In genomic region chr1:18384477-18384876, GRCh38 we compare ENCODE assay signal across 10 cellular contexts.
"Had no signal": no experiment of that assay in that cellular context is flagged by ENCODE, and none has a peak within 500 bp of the region (broad histone marks: within the 10 kb centered on the region; RNA-seq: fewer than 3 reads in every experiment).

No MANE protein-coding gene starts in this region.

- H3K9me3 ChIP-seq: ovary had no signal

- H3K4me1 Mint-ChIP-seq: T-helper 17 cell had no signal

- H3K36me3 Mint-ChIP-seq: activated naive CD8-positive, alpha-beta T cell had no signal

- DNase-seq: activated effector memory CD4-positive, alpha-beta T cell treated with Interleukin-2 at 50 U/mL for 16 hours; activated T-cell treated with anti-CD3 and anti-CD28 coated beads, Interleukin-2, amount 50 U/mL, for 24 hours; dorsolateral prefrontal cortex; mammary epithelial cell; T-helper 17 cell; tibial artery had no signal

- ATAC-seq: esophagus mucosa, T-helper 17 cell had no signal

- H3K4me3 Mint-ChIP-seq: activated naive CD8-positive, alpha-beta T cell; activated T-cell treated with anti-CD3 and anti-CD28 coated beads, Interleukin-2, amount 50 U/mL, for 24 hours; natural killer cell treated with Interleukin-12 subunit alpha and Interleukin-12 subunit beta and Interleukin-15 and Interleukin-18, amount 100 ng/mL, for 72 hours; T-helper 17 cell had no signal

- H3K27ac Mint-ChIP-seq: activated naive CD8-positive, alpha-beta T cell; activated T-cell treated with anti-CD3 and anti-CD28 coated beads, Interleukin-2, amount 50 U/mL, for 24 hours; natural killer cell treated with Interleukin-12 subunit alpha and Interleukin-12 subunit beta and Interleukin-15 and Interleukin-18, amount 100 ng/mL, for 72 hours; T-helper 17 cell had no signal

- H3K4me3 ChIP-seq: ovary, tibial artery had no signal

- H3K4me1 ChIP-seq: tibial artery had no signal

- H3K27ac ChIP-seq: tibial artery had no signal

- H3K36me3 ChIP-seq: ovary, tibial artery had no signal

- H3K27me3 ChIP-seq: ovary had no signal
